Comparison of ENCODE assay signal across 1 cellular context in genomic region chr4:86896596-86896995, GRCh38.
A peak's percentile ranks its signal among the peaks of the same experiment; 100 is the strongest.
TF ChIP-seq lines count a peak whose summit lies in the region.

No MANE protein-coding gene starts in this region.

TF ChIP-seq in SK-N-SH treated with all-trans-retinoic acid at 6 μM for 48 hours, 23 proteins besides CTCF, POLR2A, EP300 and RAD21 (continued from another document):
- no peak for TF ChIP-seq TSHZ2 (CRISPR knock-in tag; IDR thresholded peaks at IDR 0.05)
- TF ChIP-seq TCF4 (CRISPR knock-in tag; IDR thresholded peaks at IDR 0.05; ENCODE audit: borderline replicate concordance), result peak; percentile 38; the same call in 1 of the 2 replicates
- TF ChIP-seq CSRNP3 (CRISPR knock-in tag; IDR thresholded peaks at IDR 0.05), result no peak
- TF ChIP-seq ZFP30 (CRISPR knock-in tag; IDR thresholded peaks at IDR 0.05), result no peak
- TF ChIP-seq OSR1 (CRISPR knock-in tag; IDR thresholded peaks at IDR 0.05), result no peak
- no peak for TF ChIP-seq ZNF8 (CRISPR knock-in tag; IDR thresholded peaks at IDR 0.05)
- TF ChIP-seq PPARA (CRISPR knock-in tag; IDR thresholded peaks at IDR 0.05; ENCODE audit: borderline replicate concordance), result no peak
- no peak for TF ChIP-seq GLIS3 (CRISPR knock-in tag; IDR thresholded peaks at IDR 0.05)
- TF ChIP-seq ISL1 (CRISPR knock-in tag; IDR thresholded peaks at IDR 0.05), result peak; percentile 81
